ENCODE assay signal across 9 cellular contexts in the genomic region with DNA sequence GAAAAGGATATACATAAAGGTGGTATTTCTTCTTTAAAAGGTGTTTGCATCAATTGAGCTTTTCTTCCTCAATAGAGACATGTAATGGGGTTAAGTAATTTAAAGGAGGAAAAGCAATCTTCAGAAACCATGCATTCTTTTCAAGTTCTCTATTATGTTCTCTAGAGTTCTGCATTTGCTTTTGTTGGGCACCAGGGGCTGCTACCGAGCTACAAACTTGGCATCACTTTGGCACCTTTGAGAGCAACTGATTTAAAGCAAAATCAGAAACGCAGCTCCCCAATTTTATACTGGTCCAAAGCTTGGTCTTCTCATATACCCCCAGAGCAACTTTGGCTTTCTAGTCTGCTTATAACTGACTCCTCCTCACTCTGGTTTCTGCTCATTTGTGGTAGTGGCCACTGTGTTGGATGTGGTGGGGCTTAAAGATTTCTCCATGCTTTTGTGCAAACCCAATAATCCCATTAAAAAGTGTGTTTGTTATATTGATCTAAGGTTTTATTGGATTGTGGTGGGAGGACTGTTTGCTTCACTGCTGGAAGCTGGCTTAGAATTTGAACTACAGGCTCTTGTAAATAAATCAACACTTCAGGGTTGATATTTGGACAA.
DNase-seq lines count a peak whose midpoint lies in the region; ATAC-seq, FAIRE-seq and TF ChIP-seq lines count a peak whose summit lies in the region.
"Had no signal": no experiment of that assay in that cellular context is flagged by ENCODE, and none has a peak within 500 bp of the region (broad histone marks: within the 10 kb centered on the region; RNA-seq: fewer than 3 reads in every experiment).

No MANE protein-coding gene starts in this region.

- no peak for ATAC-seq in activated naive CD4-positive, alpha-beta T cell treated with anti-CD3 and anti-CD28 coated beads, Interleukin-2, amount 50 U/mL, for 72 hours
- peak; percentile 58 for ATAC-seq in HG03060 (IDR thresholded peaks at IDR 0.05; ENCODE audit: low read depth, unreplicated experiment)

- H3K27me3 Mint-ChIP-seq in activated naive CD4-positive, alpha-beta T cell treated with anti-CD3 and anti-CD28 coated beads, Interleukin-2, amount 10 ng/mL, durations not matched to agents 7 days and 5 days: no peaks in the 10 kb centered on the region
- no peaks in the 10 kb centered on the region for H3K27me3 Mint-ChIP-seq in activated CD4-positive, alpha-beta T cell treated with anti-CD3 and anti-CD28 coated beads, Interleukin-2, amount 10 ng/mL, durations not matched to agents 7 days and 5 days
- H3K27me3 Mint-ChIP-seq: activated naive CD8-positive, alpha-beta T cell treated with anti-CD3 and anti-CD28 coated beads, Interleukin-2, amount 10 ng/mL, durations not matched to agents 7 days and 5 days had no signal

- H4K5ac ChIP-seq in H1 (ENCODE audit: insufficient read length, low read depth, low read length): peak overlapping the region; percentile 69

- H3K9ac ChIP-seq in H1 (replicated peaks in 1 of 4; ENCODE audit: extremely low read depth in 1 of 4, low read depth in 3 of 4, low read length in 3 of 4): no peak overlapping the region

- H3K36me3 Mint-ChIP-seq in activated naive CD4-positive, alpha-beta T cell treated with anti-CD3 and anti-CD28 coated beads, Interleukin-2, amount 10 ng/mL, durations not matched to agents 7 days and 5 days: no peaks in the 10 kb centered on the region
- no peaks in the 10 kb centered on the region for H3K36me3 Mint-ChIP-seq in activated naive CD4-positive, alpha-beta T cell treated with anti-CD3 and anti-CD28 coated beads, Interleukin-2, amount 50 U/mL, for 72 hours
- H3K36me3 Mint-ChIP-seq in activated CD4-positive, alpha-beta T cell treated with anti-CD3 and anti-CD28 coated beads, Interleukin-2, amount 10 ng/mL, durations not matched to agents 7 days and 5 days (ENCODE audit: low read depth): no peaks in the 10 kb centered on the region
- H3K36me3 Mint-ChIP-seq: activated naive CD8-positive, alpha-beta T cell treated with anti-CD3 and anti-CD28 coated beads, Interleukin-2, amount 10 ng/mL, durations not matched to agents 7 days and 5 days had no signal

- H3K23ac ChIP-seq in H1 (ENCODE audit: insufficient read length): no peak overlapping the region

- no peaks in the 10 kb centered on the region for H3K27me3 ChIP-seq in H1 (replicated peaks in 1 of 4; ENCODE audit: control insufficient read depth in 3 of 4, extremely low read depth in 1 of 4, insufficient read depth in 3 of 4, low read length in 3 of 4)

- peak; percentile 19 for DNase-seq in activated naive CD4-positive, alpha-beta T cell treated with anti-CD3 and anti-CD28 coated beads, Interleukin-2, amount 10 ng/mL, durations not matched to agents 7 days and 5 days
- no peak for DNase-seq in activated naive CD4-positive, alpha-beta T cell treated with anti-CD3 and anti-CD28 coated beads, Interleukin-2, amount 50 U/mL, for 72 hours (ENCODE audit: low spot score in 2 of 2)
- peak; percentile 87 for DNase-seq in NCI-H82 (lab: John Stamatoyannopoulos, UW)
- peak in 1 of 2 experiments; percentile 41 for DNase-seq in H1 (ENCODE audit: low read depth in 1 of 2, low spot score in 2 of 2)
- peak; percentile 72 for DNase-seq in myocyte (ENCODE audit: low read depth)
- no peak for DNase-seq in activated CD4-positive, alpha-beta T cell treated with anti-CD3 and anti-CD28 coated beads, Interleukin-2, amount 10 ng/mL, durations not matched to agents 7 days and 5 days
- DNase-seq in amniotic stem cell (lab: John Stamatoyannopoulos, UW): no peak
- DNase-seq: activated naive CD8-positive, alpha-beta T cell treated with anti-CD3 and anti-CD28 coated beads, Interleukin-2, amount 10 ng/mL, durations not matched to agents 7 days and 5 days had no signal

- no peak overlapping the region for H3K4me3 ChIP-seq in H1 (ENCODE audit: extremely low read depth in 1 of 4, insufficient read depth in 2 of 4, low read depth in 3 of 4, low read length in 4 of 4)

- H3K27ac Mint-ChIP-seq in activated naive CD4-positive, alpha-beta T cell treated with anti-CD3 and anti-CD28 coated beads, Interleukin-2, amount 10 ng/mL, durations not matched to agents 7 days and 5 days: no peak overlapping the region
- H3K27ac Mint-ChIP-seq in activated naive CD4-positive, alpha-beta T cell treated with anti-CD3 and anti-CD28 coated beads, Interleukin-2, amount 50 U/mL, for 72 hours: no peak overlapping the region
- H3K27ac Mint-ChIP-seq in activated CD4-positive, alpha-beta T cell treated with anti-CD3 and anti-CD28 coated beads, Interleukin-2, amount 10 ng/mL, durations not matched to agents 7 days and 5 days: no peak overlapping the region
- H3K27ac Mint-ChIP-seq: activated naive CD8-positive, alpha-beta T cell treated with anti-CD3 and anti-CD28 coated beads, Interleukin-2, amount 10 ng/mL, durations not matched to agents 7 days and 5 days had no signal

- no peak overlapping the region for H3K4ac ChIP-seq in H1 (replicated peaks; ENCODE audit: insufficient read length, low read depth, low read length)

- no peak overlapping the region for H2AK5ac ChIP-seq in H1 (ENCODE audit: low read depth, low read length)

- H4K91ac ChIP-seq in H1 (replicated peaks; ENCODE audit: insufficient read length, low read length): peak overlapping the region; percentile 57

- POLR2A ChIA-PET in H1 (lab: Charles Lee; ENCODE audit: partially characterized antibody): no interaction called here
- POLR2A ChIA-PET in activated CD4-positive, alpha-beta T cell treated with anti-CD3 and anti-CD28 coated beads, Interleukin-2, amount 10 ng/mL, durations not matched to agents 7 days and 5 days (lab: Charles Lee): no interaction called here

- H3K27ac ChIP-seq in H1 (ENCODE audit: low read depth, low read length): no peak overlapping the region

- no peak overlapping the region for H2BK12ac ChIP-seq in H1 (ENCODE audit: low read depth, low read length)

- H3K23me2 ChIP-seq in H1 (ENCODE audit: low read depth, low read length): no peaks in the 10 kb centered on the region

- CTCF ChIA-PET in activated naive CD4-positive, alpha-beta T cell treated with anti-CD3 and anti-CD28 coated beads, Interleukin-2, amount 10 ng/mL, durations not matched to agents 7 days and 5 days (lab: Charles Lee): interaction anchor here (0.7 kb wide), 1 partner anchor 377 kb away, joined by 3 read pairs; no protein-coding TSS in a partner anchor
- CTCF ChIA-PET in H1 (lab: Charles Lee; ENCODE audit: partially characterized antibody): interaction anchor here (0.6 to 2.0 kb wide), 22 partner anchors 10 to 883 kb away, joined by 3 to 12 read pairs (median 4); no protein-coding TSS in a partner anchor
- CTCF ChIA-PET in activated CD4-positive, alpha-beta T cell treated with anti-CD3 and anti-CD28 coated beads, Interleukin-2, amount 10 ng/mL, durations not matched to agents 7 days and 5 days (lab: Charles Lee): no interaction called here

- H3K79me2 ChIP-seq in H1 (ENCODE audit: control insufficient read depth in 1 of 2, insufficient read depth in 2 of 2, low read length in 2 of 2): no peaks in the 10 kb centered on the region

- H3K56ac ChIP-seq in H1 (replicated peaks; ENCODE audit: insufficient read length, low read depth, low read length): no peak overlapping the region

- no peak overlapping the region for H3K4me3 Mint-ChIP-seq in activated naive CD4-positive, alpha-beta T cell treated with anti-CD3 and anti-CD28 coated beads, Interleukin-2, amount 10 ng/mL, durations not matched to agents 7 days and 5 days
- H3K4me3 Mint-ChIP-seq in activated CD4-positive, alpha-beta T cell treated with anti-CD3 and anti-CD28 coated beads, Interleukin-2, amount 10 ng/mL, durations not matched to agents 7 days and 5 days: no peak overlapping the region
- H3K4me3 Mint-ChIP-seq: activated naive CD8-positive, alpha-beta T cell treated with anti-CD3 and anti-CD28 coated beads, Interleukin-2, amount 10 ng/mL, durations not matched to agents 7 days and 5 days had no signal

- no peak overlapping the region for H3K14ac ChIP-seq in H1 (ENCODE audit: insufficient read length)

- H2BK5ac ChIP-seq in H1 (ENCODE audit: low read depth, low read length): no peak overlapping the region

- H3K9me3 Mint-ChIP-seq in activated naive CD4-positive, alpha-beta T cell treated with anti-CD3 and anti-CD28 coated beads, Interleukin-2, amount 10 ng/mL, durations not matched to agents 7 days and 5 days: no peaks in the 10 kb centered on the region
- no peaks in the 10 kb centered on the region for H3K9me3 Mint-ChIP-seq in activated naive CD4-positive, alpha-beta T cell treated with anti-CD3 and anti-CD28 coated beads, Interleukin-2, amount 50 U/mL, for 72 hours
- H3K9me3 Mint-ChIP-seq in activated CD4-positive, alpha-beta T cell treated with anti-CD3 and anti-CD28 coated beads, Interleukin-2, amount 10 ng/mL, durations not matched to agents 7 days and 5 days: no peaks in the 10 kb centered on the region
- H3K9me3 Mint-ChIP-seq: activated naive CD8-positive, alpha-beta T cell treated with anti-CD3 and anti-CD28 coated beads, Interleukin-2, amount 10 ng/mL, durations not matched to agents 7 days and 5 days had no signal

- no peak for TF ChIP-seq POLR2A in H1 (IDR thresholded peaks at IDR 0.05; ENCODE audit: control extremely low read depth in 1 of 2, low read depth in 2 of 2, low read length in 2 of 2)

- H4K20me1 ChIP-seq in H1 (replicated peaks in 1 of 2; ENCODE audit: control insufficient read depth in 1 of 2, insufficient read depth in 2 of 2, low read length in 2 of 2): no peaks in the 10 kb centered on the region

- no peak for TF ChIP-seq EP300 in H1 (IDR thresholded peaks at IDR 0.05; ENCODE audit: borderline replicate concordance in 1 of 2, low read depth in 2 of 2, low read length in 2 of 2)

- peak overlapping the region; percentile 72 for H2BK120ac ChIP-seq in H1 (replicated peaks; ENCODE audit: low read depth, low read length)

- H2BK15ac ChIP-seq in H1 (ENCODE audit: low read length): no peak overlapping the region

- H3K18ac ChIP-seq in H1 (ENCODE audit: extremely low read depth, low read length): no peak overlapping the region

- no peaks in the 10 kb centered on the region for H3K79me1 ChIP-seq in H1 (ENCODE audit: low read depth, low read length)

- no peaks in the 10 kb centered on the region for H3K4me1 Mint-ChIP-seq in activated naive CD4-positive, alpha-beta T cell treated with anti-CD3 and anti-CD28 coated beads, Interleukin-2, amount 10 ng/mL, durations not matched to agents 7 days and 5 days
- H3K4me1 Mint-ChIP-seq in activated CD4-positive, alpha-beta T cell treated with anti-CD3 and anti-CD28 coated beads, Interleukin-2, amount 10 ng/mL, durations not matched to agents 7 days and 5 days: no peaks in the 10 kb centered on the region
- H3K4me1 Mint-ChIP-seq: activated naive CD8-positive, alpha-beta T cell treated with anti-CD3 and anti-CD28 coated beads, Interleukin-2, amount 10 ng/mL, durations not matched to agents 7 days and 5 days had no signal

- peak; percentile 94 to 95 for TF ChIP-seq RAD21 in H1 (IDR thresholded peaks at IDR 0.05 in 1 of 2, conservative IDR thresholded peaks at IDR 0.05 in 1 of 2; ENCODE audit: low read depth in 2 of 2, low read length in 2 of 2)

- peak; percentile 10 to 81 (median 81) for TF ChIP-seq CTCF in H1 (IDR thresholded peaks at IDR 0.05; ENCODE audit: control extremely low read depth in 1 of 3, insufficient read depth in 1 of 3, low read depth in 1 of 3, low read length in 3 of 3)

- H2BK20ac ChIP-seq in H1 (ENCODE audit: low read length): no peak overlapping the region

- H3K9me3 ChIP-seq in H1 (ENCODE audit: insufficient read depth in 2 of 2, low read depth in 1 of 2, low read length in 1 of 2): no peaks in the 10 kb centered on the region

- no peak overlapping the region for H4K8ac ChIP-seq in H1 (ENCODE audit: extremely low read depth, insufficient read depth, low read length)

- H3K4me2 ChIP-seq in H1 (ENCODE audit: insufficient read depth in 1 of 2, low read depth in 2 of 2, low read length in 2 of 2): no peak overlapping the region

- peak; percentile 88 for FAIRE-seq in H1 (lab: Jason Lieb, UNC)

- no peaks in the 10 kb centered on the region for H3K36me3 ChIP-seq in H1 (ENCODE audit: control insufficient read depth in 2 of 4, insufficient read depth in 4 of 4, low read length in 3 of 4)

- 24% methylated on average over 2 of the region's 2 CpGs; no CpG with 5 or more reads in 1 of the 2 experiments for WGBS in H1 (ENCODE audit: extremely low coverage in 1 of 2, insufficient coverage in 1 of 2, insufficient read length in 1 of 2, insufficient replicate concordance in 2 of 2, low coverage in 1 of 2, low lambda C conversion rate in 2 of 2, missing lambda C conversion rate in 1 of 2), 2 experiments

- peaks cover 0 to 4% (median 2%) of the 10 kb centered on the region in 4 experiments; a peak in 4 of 7 replicates for H3K4me1 ChIP-seq in H1 (replicated peaks in 1 of 4; ENCODE audit: control insufficient read depth in 3 of 4, insufficient read depth in 4 of 4, low read length in 3 of 4)

- H2AFZ ChIP-seq in H1 (ENCODE audit: low read length): no peak overlapping the region

Comparison
In these comparisons a context has a peak if more than half of its experiments do, and no peak if none do; other contexts are left out.
1. DNase-seq: peak in activated naive CD4-positive, alpha-beta T cell treated with anti-CD3 and anti-CD28 coated beads, Interleukin-2, amount 10 ng/mL, durations not matched to agents 7 days and 5 days (single experiment), NCI-H82 (single experiment) and myocyte (single experiment); none in activated naive CD4-positive, alpha-beta T cell treated with anti-CD3 and anti-CD28 coated beads, Interleukin-2, amount 50 U/mL, for 72 hours (0 of 2), activated CD4-positive, alpha-beta T cell treated with anti-CD3 and anti-CD28 coated beads, Interleukin-2, amount 10 ng/mL, durations not matched to agents 7 days and 5 days (single experiment) and amniotic stem cell (single experiment).